ENCODE assay signal across 15 cellular contexts in genomic region chr4:99091174-99091573, GRCh38. TPM values are rescaled to one million over a fixed set of nuclear protein-coding genes. Genes with fewer than 3 reads are reported as not detected.
DNase-seq lines count a peak whose midpoint lies in the region; ATAC-seq and TF ChIP-seq lines count a peak whose summit lies in the region.
"Had no signal": no experiment of that assay in that cellular context is flagged by ENCODE, and none has a peak within 500 bp of the region (broad histone marks: within the 10 kb centered on the region; RNA-seq: fewer than 3 reads in every experiment).

No MANE protein-coding gene starts in this region.

- H3K4me1 ChIP-seq in ACC112 (ENCODE audit: control insufficient read depth, insufficient read depth, low read length, unreplicated experiment) (peaks cover 14% of the 10 kb centered on the region), HUES64 (ENCODE audit: insufficient read depth, low read length) (peaks cover 22% of the 10 kb centered on the region), endodermal cell (ENCODE audit: control insufficient read depth, insufficient read depth, low read length) (no peaks in the 10 kb centered on the region)

- H3K9me3 Mint-ChIP-seq in endodermal cell (peaks cover 12% of the 10 kb centered on the region), nephron progenitor cell (peaks cover 26% of the 10 kb centered on the region)
- H3K9me3 Mint-ChIP-seq in T-helper 2 cell treated with Interferon-gamma antibody and Interleukin-4, amounts not matched to agents 5 μg/mL and 100 μg/mL, for 36 hours = no peaks in the 10 kb centered on the region

- peak overlapping the region; percentile 21; the same call in 1 of the 2 replicates for H3K9ac ChIP-seq in HUES64 (ENCODE audit: low read depth, low read length)
- H3K9ac ChIP-seq in endodermal cell (ENCODE audit: extremely low read depth, low read length, poor library complexity, severe bottlenecking) = no peak overlapping the region

- peaks cover 23% of the 10 kb centered on the region for H3K4me1 Mint-ChIP-seq in endodermal cell
- peaks cover 49% of the 10 kb centered on the region for H3K4me1 Mint-ChIP-seq in nephron progenitor cell
- H3K4me1 Mint-ChIP-seq in T-helper 2 cell treated with Interferon-gamma antibody and Interleukin-4, amounts not matched to agents 5 μg/mL and 100 μg/mL, for 36 hours (ENCODE audit: low read depth) = peaks cover 21% of the 10 kb centered on the region

- no peak overlapping the region for H3K27ac ChIP-seq in ACC112 (ENCODE audit: low read depth, low read length)
- H3K27ac ChIP-seq in HUES64 (ENCODE audit: low read depth, low read length) = no peak overlapping the region
- no peak overlapping the region for H3K27ac ChIP-seq in endodermal cell (ENCODE audit: low read depth, low read length)
- H3K27ac ChIP-seq: adrenal gland, PC-9 had no signal

- DNase-seq in endodermal cell = no peak
- no peak for DNase-seq in nephron progenitor cell
- no peak for DNase-seq in T-helper 2 cell treated with Interferon-gamma antibody and Interleukin-4, amounts not matched to agents 5 μg/mL and 100 μg/mL, for 36 hours (ENCODE audit: low spot score)
- DNase-seq: adrenal gland; effector CD4-positive, alpha-beta T cell; PC-9 had no signal

- H3K79me2 ChIP-seq in ACC112 (ENCODE audit: control insufficient read depth, insufficient read depth, low read length, unreplicated experiment) = peaks cover 38% of the 10 kb centered on the region

- H3K36me3 Mint-ChIP-seq in endodermal cell (ENCODE audit: low read depth) (peaks cover 7% of the 10 kb centered on the region), nephron progenitor cell (ENCODE audit: low read depth) (peaks cover 32% of the 10 kb centered on the region)
- peaks cover 13% of the 10 kb centered on the region for H3K36me3 Mint-ChIP-seq in T-helper 2 cell treated with Interferon-gamma antibody and Interleukin-4, amounts not matched to agents 5 μg/mL and 100 μg/mL, for 36 hours (ENCODE audit: low read depth)

- no peak overlapping the region for H3K4me3 ChIP-seq in ACC112 (ENCODE audit: low read depth, low read length)
- peak overlapping the region; percentile 83 for H3K4me3 ChIP-seq in HUES64 (ENCODE audit: low read length)
- peak overlapping the region; percentile 100 for H3K4me3 ChIP-seq in endodermal cell (ENCODE audit: low read length)
- H3K4me3 ChIP-seq: adrenal gland, PC-9 had no signal

- no peaks in the 10 kb centered on the region for H3K27me3 Mint-ChIP-seq in endodermal cell (ENCODE audit: insufficient read depth)
- H3K27me3 Mint-ChIP-seq in nephron progenitor cell (ENCODE audit: low read depth, poor library complexity) = no peaks in the 10 kb centered on the region
- peaks cover 11% of the 10 kb centered on the region for H3K27me3 Mint-ChIP-seq in T-helper 2 cell treated with Interferon-gamma antibody and Interleukin-4, amounts not matched to agents 5 μg/mL and 100 μg/mL, for 36 hours (ENCODE audit: low read depth)

- H3K9me3 ChIP-seq in HUES64 (ENCODE audit: insufficient read depth, low read depth, low read length) = no peaks in the 10 kb centered on the region
- no peaks in the 10 kb centered on the region for H3K9me3 ChIP-seq in endodermal cell (ENCODE audit: control insufficient read depth, low read length)
- H3K9me3 ChIP-seq: adrenal gland, tibial nerve had no signal

- no peaks in the 10 kb centered on the region for H3K36me3 ChIP-seq in ACC112 (ENCODE audit: insufficient read depth, low read length)
- no peaks in the 10 kb centered on the region for H3K36me3 ChIP-seq in HUES64 (ENCODE audit: insufficient read depth, low read length)
- no peaks in the 10 kb centered on the region for H3K36me3 ChIP-seq in endodermal cell (ENCODE audit: control insufficient read depth, insufficient read depth, low read length)
- H3K36me3 ChIP-seq: adrenal gland, tibial nerve had no signal

- ATAC-seq in GM18519 (IDR thresholded peaks at IDR 0.05; ENCODE audit: low FRiP score, unreplicated experiment) = no peak
- ATAC-seq in GM18861 (IDR thresholded peaks at IDR 0.05; ENCODE audit: unreplicated experiment) = no peak
- ATAC-seq in HG03571 (IDR thresholded peaks at IDR 0.05; ENCODE audit: unreplicated experiment) = no peak

- WGBS in HUES64 = 40% methylated on average over 2 of the region's 3 CpGs
- WGBS in endodermal cell (ENCODE audit: insufficient coverage in 1 of 2, insufficient read length in 1 of 2), 2 experiments = 33 to 46% methylated on average over 1 to 3 of the region's 3 CpGs

- peak overlapping the region; percentile 85 for H3K4me3 Mint-ChIP-seq in endodermal cell
- H3K4me3 Mint-ChIP-seq in nephron progenitor cell = peak overlapping the region; percentile 96
- H3K4me3 Mint-ChIP-seq in T-helper 2 cell treated with Interferon-gamma antibody and Interleukin-4, amounts not matched to agents 5 μg/mL and 100 μg/mL, for 36 hours = no peak overlapping the region

- H3K27me3 ChIP-seq in ACC112 (ENCODE audit: insufficient read depth, low read length) = no peaks in the 10 kb centered on the region
- no peaks in the 10 kb centered on the region for H3K27me3 ChIP-seq in HUES64 (ENCODE audit: insufficient read depth, low read length)
- H3K27me3 ChIP-seq in endodermal cell (ENCODE audit: control insufficient read depth, insufficient read depth, low read length, poor library complexity, severe bottlenecking) = no peaks in the 10 kb centered on the region
- H3K27me3 ChIP-seq: adrenal gland, tibial nerve had no signal

- H3K27ac Mint-ChIP-seq in endodermal cell (peak overlapping the region; percentile 76), nephron progenitor cell (peak overlapping the region; percentile 94)
- H3K27ac Mint-ChIP-seq in T-helper 2 cell treated with Interferon-gamma antibody and Interleukin-4, amounts not matched to agents 5 μg/mL and 100 μg/mL, for 36 hours = no peak overlapping the region

- TF ChIP-seq CTCF in endodermal cell (conservative IDR thresholded peaks at IDR 0.05) (no peak), nephron progenitor cell (IDR thresholded peaks at IDR 0.05) (no peak)

- H2AFZ ChIP-seq in ACC112 (ENCODE audit: low read length, unreplicated experiment) = peak overlapping the region; percentile 41
- H2AFZ ChIP-seq: PC-9 had no signal

RNA-seq across cellular contexts. Expression of gene ADH5, which starts 2.6 kb away (rescaled TPM):
- polyA plus RNA-seq in HUES64 (2013, experiment 1 of 2) = 232 TPM
- polyA plus RNA-seq in HUES64 (2013, experiment 2 of 2) = 236 TPM
- total RNA-seq in endodermal cell = 100 to 1,000 TPM; 272 to 317 TPM
- polyA plus RNA-seq in endodermal cell (2013, experiment 1 of 2) = 218 TPM
- polyA plus RNA-seq in endodermal cell (2013, experiment 2 of 2) = 203 TPM

RNA-seq across cellular contexts. Expression of gene ADH4, which starts 52.9 kb away (rescaled TPM):
- not detected for polyA plus RNA-seq in HUES64 (2013, experiment 1 of 2)
- not detected for polyA plus RNA-seq in HUES64 (2013, experiment 2 of 2)
- total RNA-seq in endodermal cell = not detected
- polyA plus RNA-seq in endodermal cell (2013, experiment 1 of 2) = not detected
- polyA plus RNA-seq in endodermal cell (2013, experiment 2 of 2) = not detected
- total RNA-seq: M059J; mononuclear cell; PC-9; T-helper 2 cell treated with Interferon-gamma antibody and Interleukin-4, amounts not matched to agents 100 ng/mL and 5 ng/mL, for 36 hours had no signal
